Comparison of ENCODE assay signal across 8 cellular contexts in genomic region chr14:61662001-61662400, GRCh38. TPM values are rescaled to one million over a fixed set of nuclear protein-coding genes. Genes with fewer than 3 reads are reported as not detected.
A peak's percentile ranks its signal among the peaks of the same experiment; 100 is the strongest.
DNase-seq lines count a peak whose midpoint lies in the region; ATAC-seq and TF ChIP-seq lines count a peak whose summit lies in the region.

No MANE protein-coding gene starts in this region.

- TF ChIP-seq POLR2A in vagina (IDR thresholded peaks at IDR 0.05): no peak

- ATAC-seq in GM18861 (IDR thresholded peaks at IDR 0.05; ENCODE audit: unreplicated experiment) (peak; percentile 2), HG02884 (IDR thresholded peaks at IDR 0.05; ENCODE audit: unreplicated experiment) (peak; percentile 8)
- ATAC-seq in activated CD8-positive, alpha-beta T cell treated with anti-CD3 and anti-CD28 coated beads for 36 hours: peak; percentile 7

- no peak overlapping the region for H3K4me3 ChIP-seq in vagina

- peaks cover 17% of the 10 kb centered on the region for H3K4me1 ChIP-seq in vagina

- H3K36me3 Mint-ChIP-seq in activated CD8-positive, alpha-beta T cell treated with anti-CD3 and anti-CD28 coated beads for 36 hours (ENCODE audit: low read depth): peaks cover 9% of the 10 kb centered on the region
- H3K36me3 Mint-ChIP-seq in nephron (ENCODE audit: low read depth): no peaks in the 10 kb centered on the region

- no peaks in the 10 kb centered on the region for H3K27me3 ChIP-seq in vagina

- no peaks in the 10 kb centered on the region for H3K36me3 ChIP-seq in vagina

- H3K27ac ChIP-seq in vagina: no peak overlapping the region

- peaks cover 7% of the 10 kb centered on the region for H3K9me3 Mint-ChIP-seq in activated CD8-positive, alpha-beta T cell treated with anti-CD3 and anti-CD28 coated beads for 36 hours
- H3K9me3 Mint-ChIP-seq in nephron: no peaks in the 10 kb centered on the region

- intact Hi-C loops in activated CD8-positive, alpha-beta T cell treated with anti-CD3 and anti-CD28 coated beads for 36 hours (cut with micrococcal nuclease): loop anchor here (1.0 to 10.0 kb wide), 4 partner anchors 34 to 317 kb away; no protein-coding TSS in a partner anchor
- intact Hi-C loops in vagina (cut with DNase I): no loop called here

- peak overlapping the region; percentile 51 for H3K4me3 Mint-ChIP-seq in activated CD8-positive, alpha-beta T cell treated with anti-CD3 and anti-CD28 coated beads for 36 hours
- H3K4me3 Mint-ChIP-seq in nephron: no peak overlapping the region

- H3K9me3 ChIP-seq in vagina: no peaks in the 10 kb centered on the region

- H3K27me3 Mint-ChIP-seq in activated CD8-positive, alpha-beta T cell treated with anti-CD3 and anti-CD28 coated beads for 36 hours: no peaks in the 10 kb centered on the region
- no peaks in the 10 kb centered on the region for H3K27me3 Mint-ChIP-seq in nephron (ENCODE audit: low read depth)

- CTCF ChIA-PET in activated CD8-positive, alpha-beta T cell treated with anti-CD3 and anti-CD28 coated beads for 36 hours (lab: Charles Lee): interaction anchor here (1.1 to 1.3 kb wide), 5 partner anchors 9 to 192 kb away, joined by 3 to 7 read pairs (median 4); no protein-coding TSS in a partner anchor

- H3K27ac Mint-ChIP-seq in activated CD8-positive, alpha-beta T cell treated with anti-CD3 and anti-CD28 coated beads for 36 hours: peak overlapping the region; percentile 97
- peak overlapping the region; percentile 11 to 82 (median 55) for H3K27ac Mint-ChIP-seq in nephron

- POLR2A ChIA-PET in activated CD8-positive, alpha-beta T cell treated with anti-CD3 and anti-CD28 coated beads for 36 hours (lab: Charles Lee): interaction anchor here (0.6 to 3.6 kb wide), 11 partner anchors 16 to 279 kb away, joined by 3 to 16 read pairs (median 3); partner anchors contain the start of gene HIF1A

- H3K4me1 Mint-ChIP-seq in activated CD8-positive, alpha-beta T cell treated with anti-CD3 and anti-CD28 coated beads for 36 hours (ENCODE audit: low read depth): peaks cover 64% of the 10 kb centered on the region
- H3K4me1 Mint-ChIP-seq in nephron: peaks cover 11% of the 10 kb centered on the region

- no peak for DNase-seq in activated CD8-positive, alpha-beta T cell treated with anti-CD3 and anti-CD28 coated beads for 36 hours
- DNase-seq in vagina (ENCODE audit: extremely low spot score in 2 of 2) (no peak), SIG-M5 treated with dmso at 0.1 percent for 504 hours (lab: John Stamatoyannopoulos, UW; ENCODE audit: unreplicated experiment) (no peak)
- no peak for DNase-seq in stimulated activated CD8-positive, alpha-beta memory T cell treated with anti-CD3 and anti-CD28 coated beads, Interleukin-4, amount 100 ng/mL, for 48 hours
- no peak for DNase-seq in stimulated activated CD4-positive, alpha-beta T cell treated with anti-CD3 and anti-CD28 coated beads, Interleukin-4, amount 100 ng/mL, for 4 hours

- TF ChIP-seq CTCF in activated CD8-positive, alpha-beta T cell treated with anti-CD3 and anti-CD28 coated beads for 36 hours (IDR thresholded peaks at IDR 0.05): no peak
- TF ChIP-seq CTCF in nephron (IDR thresholded peaks at IDR 0.05; ENCODE audit: unreplicated experiment in 3 of 3) (no peak), vagina (IDR thresholded peaks at IDR 0.05) (no peak)

RNA-seq across cellular contexts. Expression of gene HIF1A, which starts 33.3 kb away (rescaled TPM):
- 100 to 1,000 TPM; 133 to 140 TPM for total RNA-seq in activated CD8-positive, alpha-beta T cell treated with anti-CD3 and anti-CD28 coated beads for 36 hours
- total RNA-seq in vagina: 140 TPM
